9 cellular contexts compared by ENCODE assay signal in the genomic region with DNA sequence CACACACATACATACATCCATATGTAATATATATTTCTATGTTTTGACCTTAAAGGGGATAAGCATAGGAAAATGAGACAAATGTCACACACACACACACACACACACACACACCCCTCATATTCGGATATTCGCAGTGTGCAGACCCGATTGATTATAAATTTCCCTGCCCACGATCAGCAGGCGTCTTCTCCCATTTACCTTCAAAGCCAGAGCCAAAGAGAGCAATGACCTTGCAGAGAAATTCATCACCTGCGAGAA. TPM values are rescaled to one million over a fixed set of nuclear protein-coding genes. Genes with fewer than 3 reads are reported as not detected.
A peak's percentile ranks its signal among the peaks of the same experiment; 100 is the strongest.
DNase-seq lines count a peak whose midpoint lies in the region; ATAC-seq and TF ChIP-seq lines count a peak whose summit lies in the region.
"Had no signal": no experiment of that assay in that cellular context is flagged by ENCODE, and none has a peak within 500 bp of the region (broad histone marks: within the 10 kb centered on the region; RNA-seq: fewer than 3 reads in every experiment).

No MANE protein-coding gene starts in this region.

- H4K91ac ChIP-seq in trophoblast cell (ENCODE audit: low read depth, low read length) = no peak overlapping the region

- no peaks in the 10 kb centered on the region for H3F3A ChIP-seq in SU-DHL-6 (ENCODE audit: insufficient read depth)

- H3K36me3 ChIP-seq in DND-41 (ENCODE audit: insufficient read depth, low read length) = no peaks in the 10 kb centered on the region
- H3K36me3 ChIP-seq in SU-DHL-6 (ENCODE audit: low read length) = no peaks in the 10 kb centered on the region
- H3K36me3 ChIP-seq in trophoblast cell (ENCODE audit: control insufficient read depth in 1 of 2, insufficient read depth in 2 of 2, low read length in 2 of 2) = no peaks in the 10 kb centered on the region

- no peak overlapping the region for H3K18ac ChIP-seq in trophoblast cell (ENCODE audit: low read length)

- H3K4me2 ChIP-seq in DND-41 (ENCODE audit: insufficient read depth, low read length) (peak overlapping the region; percentile 65), SU-DHL-6 (ENCODE audit: low read depth, low read length, poor library complexity, severe bottlenecking) (peak overlapping the region; percentile 43), trophoblast cell (ENCODE audit: low read length) (peak overlapping the region; percentile 95)

- H3K27me3 ChIP-seq in DND-41 (ENCODE audit: insufficient read depth, low read length, poor library complexity) (peaks cover 23% of the 10 kb centered on the region), SU-DHL-6 (ENCODE audit: low read length) (no peaks in the 10 kb centered on the region), trophoblast cell (ENCODE audit: insufficient read depth, low read length) (peaks cover 8% of the 10 kb centered on the region)

- no peak overlapping the region for H2BK120ac ChIP-seq in trophoblast cell (ENCODE audit: insufficient read depth, low read length, poor library complexity)

- no peaks in the 10 kb centered on the region for H3K79me1 ChIP-seq in trophoblast cell (ENCODE audit: low read length)

- no peak overlapping the region for H2AK5ac ChIP-seq in trophoblast cell (ENCODE audit: low read length)

- H4K8ac ChIP-seq in trophoblast cell (ENCODE audit: low read depth, low read length) = no peak overlapping the region

- no peak for TF ChIP-seq CTCF in DND-41 (IDR thresholded peaks at IDR 0.05; ENCODE audit: borderline replicate concordance, extremely low read depth, low read length, poor library complexity, severe bottlenecking)
- no peak for TF ChIP-seq CTCF in SU-DHL-6 (IDR thresholded peaks at IDR 0.05; ENCODE audit: insufficient read depth, low read length, poor library complexity, severe bottlenecking)
- no peak for TF ChIP-seq CTCF in fibroblast of pulmonary artery (IDR thresholded peaks at IDR 0.05; ENCODE audit: low read length, missing control alignments)

- H3K27ac ChIP-seq in DND-41 (ENCODE audit: low read length) (no peak overlapping the region), SU-DHL-6 (ENCODE audit: low read depth, low read length) (no peak overlapping the region), trophoblast cell (ENCODE audit: low read depth, low read length) (no peak overlapping the region)

- WGBS in trophoblast cell (ENCODE audit: extremely low coverage, insufficient coverage, insufficient read length) = no CpG with 5 or more reads among the region's 6 CpGs

- no peak overlapping the region for H3K14ac ChIP-seq in trophoblast cell (ENCODE audit: low read length)

- no peak for ATAC-seq in DND-41 (ENCODE audit: insufficient read depth, low read depth)
- no peak for ATAC-seq in HG03571 (IDR thresholded peaks at IDR 0.05; ENCODE audit: unreplicated experiment)
- no peak for ATAC-seq in GM19023 (IDR thresholded peaks at IDR 0.05; ENCODE audit: unreplicated experiment)
- ATAC-seq in GM18858 (IDR thresholded peaks at IDR 0.05; ENCODE audit: unreplicated experiment) = no peak

- H3K9me2 ChIP-seq in SU-DHL-6 (replicated peaks; ENCODE audit: insufficient read depth, low read length) = no peaks in the 10 kb centered on the region

- H2AFZ ChIP-seq in DND-41 (ENCODE audit: low read depth, low read length) (0 out of 2 replicates have a peak overlapping the region, but pooled peaks have one; percentile 57), SU-DHL-6 (ENCODE audit: low read depth, low read length, severe bottlenecking) (no peak overlapping the region), trophoblast cell (ENCODE audit: insufficient read depth, low read length, poor library complexity) (no peak overlapping the region)

- DNase-seq in DND-41 = no peak
- DNase-seq in fibroblast of pulmonary artery (ENCODE audit: low read depth) = no peak
- no peak for DNase-seq in trophoblast cell
- no peak for DNase-seq in COR-L47 (lab: John Stamatoyannopoulos, UW)

- no peak overlapping the region for H2BK12ac ChIP-seq in trophoblast cell (ENCODE audit: low read length)

- peaks cover 10% of the 10 kb centered on the region; the same call in 1 of the 2 replicates for H3K4me1 ChIP-seq in DND-41 (ENCODE audit: insufficient read depth, low read length)
- peaks cover 0 to 8% of the 10 kb centered on the region in 2 experiments for H3K4me1 ChIP-seq in trophoblast cell (ENCODE audit: control insufficient read depth in 1 of 2, insufficient read depth in 2 of 2, low read length in 2 of 2)

- H4K20me1 ChIP-seq in DND-41 (ENCODE audit: insufficient read depth, low read length) = no peaks in the 10 kb centered on the region
- H4K20me1 ChIP-seq in SU-DHL-6 (ENCODE audit: low read depth, low read length) = no peaks in the 10 kb centered on the region

- H4K12ac ChIP-seq in trophoblast cell (ENCODE audit: low read depth, low read length) = no peak overlapping the region

- no peak overlapping the region for H3K23ac ChIP-seq in trophoblast cell (ENCODE audit: low read length)

- H3K9ac ChIP-seq in DND-41 (ENCODE audit: low read depth, low read length) (peak overlapping the region; percentile 35; the same call in 1 of the 2 replicates), SU-DHL-6 (ENCODE audit: low read length) (peak overlapping the region; percentile 46; the same call in 1 of the 2 replicates), trophoblast cell (ENCODE audit: low read length) (no peak overlapping the region)

- H3K9me3 ChIP-seq in DND-41 (ENCODE audit: insufficient read depth, low read length, severe bottlenecking) (no peaks in the 10 kb centered on the region), SU-DHL-6 (ENCODE audit: insufficient read depth, low read length) (no peaks in the 10 kb centered on the region), trophoblast cell (ENCODE audit: insufficient read depth, low read depth, low read length) (no peaks in the 10 kb centered on the region)

- H3K4me3 ChIP-seq in DND-41 (ENCODE audit: low read depth in 1 of 2, low read length in 2 of 2) (peak overlapping the region; percentile 5 to 57; a peak in 3 of 4 replicates), SU-DHL-6 (ENCODE audit: insufficient read depth, low read length, poor library complexity, severe bottlenecking) (peak overlapping the region; percentile 42), fibroblast of pulmonary artery (replicated peaks; ENCODE audit: low read depth, low read length) (peak overlapping the region; percentile 56), trophoblast cell (ENCODE audit: low read depth, low read length) (peak overlapping the region; percentile 82)
- H3K4me3 ChIP-seq: GM12878 had no signal

- H3K79me2 ChIP-seq in DND-41 (ENCODE audit: insufficient read depth, low read length) (no peaks in the 10 kb centered on the region), SU-DHL-6 (ENCODE audit: insufficient read depth, low read length) (no peaks in the 10 kb centered on the region), trophoblast cell (ENCODE audit: control insufficient read depth, insufficient read depth, low read length, poor library complexity) (no peaks in the 10 kb centered on the region)

- no peak overlapping the region for H2BK5ac ChIP-seq in trophoblast cell (ENCODE audit: low read depth, low read length, poor library complexity)

- H3K4ac ChIP-seq in trophoblast cell (ENCODE audit: low read depth, low read length) = no peak overlapping the region

RNA-seq across cellular contexts. Expression of a gene that starts 0.5 kb away (rescaled TPM):
- polyA plus RNA-seq in trophoblast cell (2013) = 0.19 TPM in 2 replicates

Comparison
In these comparisons a context has a peak if more than half of its experiments do, and no peak if none do; other contexts are left out.
1. H3K4me2 ChIP-seq: peak in every context shown above with its lines; median percentile 95 in trophoblast cell; 65 in DND-41; 43 in SU-DHL-6.
2. H3K4me3 ChIP-seq: peak in every context shown above with its lines; median percentile 82 in trophoblast cell; 56 in fibroblast of pulmonary artery; 42 in SU-DHL-6; 31 in DND-41.